Comparison of ENCODE assay signal across 8 cellular contexts in the genomic region with DNA sequence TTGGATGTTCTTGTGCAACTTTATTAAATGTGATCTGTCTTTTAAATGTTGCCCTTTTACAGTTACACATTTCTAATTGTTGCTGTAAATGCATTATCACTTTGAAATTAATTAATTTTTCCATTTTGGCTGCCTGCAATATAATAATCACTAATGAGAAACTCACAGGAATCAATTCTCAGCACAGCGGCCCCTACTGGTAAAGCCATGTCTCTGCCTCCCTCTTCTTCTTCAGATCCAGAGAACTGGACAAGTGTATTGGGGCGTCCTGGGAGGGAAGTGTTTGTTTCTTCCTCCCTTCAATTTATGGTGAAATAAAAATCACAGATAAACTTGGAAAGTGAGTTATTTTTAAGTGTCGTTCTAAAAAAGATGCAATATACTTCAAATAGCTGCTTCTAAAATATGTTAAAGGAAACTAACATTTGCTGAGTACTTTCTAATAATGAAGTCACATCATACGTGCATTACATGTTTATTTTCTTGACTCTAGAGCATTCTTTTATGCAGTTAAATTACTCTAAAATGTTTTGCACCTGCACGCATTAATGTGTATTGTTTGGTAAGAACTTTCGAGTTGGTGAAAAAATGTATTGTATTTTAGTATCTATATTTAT.
DNase-seq lines count a peak whose midpoint lies in the region; ATAC-seq and TF ChIP-seq lines count a peak whose summit lies in the region.

No MANE protein-coding gene starts in this region.

- intact Hi-C loops in PC-3 (cut with micrococcal nuclease), result no loop called here

- H3K9me3 ChIP-seq in PC-3 (ENCODE audit: low read length) (no peaks in the 10 kb centered on the region), adipocyte (ENCODE audit: control insufficient read depth, low read length) (no peaks in the 10 kb centered on the region)

- POLR2A ChIA-PET in PC-3 (lab: Charles Lee; ENCODE audit: unreplicated experiment), result no interaction called here

- no peaks in the 10 kb centered on the region for H3K9me2 ChIP-seq in PC-3 (replicated peaks; ENCODE audit: low read length)

- H3K9ac ChIP-seq in PC-3 (ENCODE audit: low read length) (no peak overlapping the region), adipocyte (ENCODE audit: low read length) (no peak overlapping the region)

- H3K4me1 ChIP-seq in PC-3 (ENCODE audit: insufficient read depth, low read length) (no peaks in the 10 kb centered on the region), adipocyte (ENCODE audit: control insufficient read depth, insufficient read depth, low read length) (no peaks in the 10 kb centered on the region)

- H2AFZ ChIP-seq in PC-3 (ENCODE audit: low read length), result no peak overlapping the region

- BruUV-seq in PC-3 (replicated peaks; lab: Mats Ljungman, UMichigan), result no TSS peak

- no peaks in the 10 kb centered on the region for H4K20me1 ChIP-seq in PC-3 (ENCODE audit: low read length)

- peak; percentile 23 for DNase-seq in GM19238 (ENCODE audit: insufficient read length, low spot score)
- peak; percentile 36 for DNase-seq in PC-3
- DNase-seq in adipocyte (ENCODE audit: low read depth), result peak; percentile 47
- peak; percentile 21 for DNase-seq in iris pigment epithelial cell (ENCODE audit: low read depth)
- peak; percentile 4 for DNase-seq in stimulated activated CD8-positive, alpha-beta memory T cell treated with anti-CD3 and anti-CD28 coated beads, Interleukin-4, amount 100 ng/mL, for 24 hours (ENCODE audit: low read depth)
- DNase-seq in cortex of kidney (lab: John Stamatoyannopoulos, UW), result no peak
- DNase-seq in HK-2 (ENCODE audit: unreplicated experiment), result no peak

- CTCF ChIA-PET in PC-3 (lab: Charles Lee), result no interaction called here

- no peaks in the 10 kb centered on the region for H3F3A ChIP-seq in PC-3 (ENCODE audit: low read length, unreplicated experiment)

- ATAC-seq in PC-3, result no peak

- H3K27ac ChIP-seq in C4-2B (no peak overlapping the region), PC-3 (ENCODE audit: low read length) (no peak overlapping the region)

- TF ChIP-seq CTCF in C4-2B (conservative IDR thresholded peaks at IDR 0.05) (peak; percentile 96), PC-3 (conservative IDR thresholded peaks at IDR 0.05; ENCODE audit: low read depth, low read length) (peak; percentile 79)

- H3K27me3 ChIP-seq in PC-3 (ENCODE audit: low read length), result no peaks in the 10 kb centered on the region
- H3K27me3 ChIP-seq in adipocyte (replicated peaks; ENCODE audit: control insufficient read depth, insufficient read depth, low read length), result no peaks in the 10 kb centered on the region

- no peak overlapping the region for H3K4me2 ChIP-seq in PC-3 (ENCODE audit: low read length)

- H3K36me3 ChIP-seq in PC-3 (ENCODE audit: low read depth, low read length) (no peaks in the 10 kb centered on the region; the same call in 1 of the 2 replicates), adipocyte (ENCODE audit: control insufficient read depth, insufficient read depth, low read length, severe bottlenecking) (no peaks in the 10 kb centered on the region)

- H3K4me3 ChIP-seq in PC-3 (ENCODE audit: low read length) (no peak overlapping the region), adipocyte (ENCODE audit: low read length) (no peak overlapping the region)

- H3K79me2 ChIP-seq in PC-3 (ENCODE audit: low read length), result no peaks in the 10 kb centered on the region

Comparison
In these comparisons a context has a peak if more than half of its experiments do, and no peak if none do; other contexts are left out.
1. DNase-seq: peak in GM19238 (single experiment), PC-3 (single experiment), adipocyte (single experiment), iris pigment epithelial cell (single experiment) and stimulated activated CD8-positive, alpha-beta memory T cell treated with anti-CD3 and anti-CD28 coated beads, Interleukin-4, amount 100 ng/mL, for 24 hours (single experiment); none in cortex of kidney (single experiment) and HK-2 (single experiment).